Comparison of ENCODE assay signal across 13 cellular contexts in genomic region chr7:135974667-135975066, GRCh38. TPM values are rescaled to one million over a fixed set of nuclear protein-coding genes. Genes with fewer than 3 reads are reported as not detected.
DNase-seq lines count a peak whose midpoint lies in the region; ATAC-seq and TF ChIP-seq lines count a peak whose summit lies in the region.
"Had no signal": no experiment of that assay in that cellular context is flagged by ENCODE, and none has a peak within 500 bp of the region (broad histone marks: within the 10 kb centered on the region; RNA-seq: fewer than 3 reads in every experiment).

No MANE protein-coding gene starts in this region.

- no peaks in the 10 kb centered on the region for H3K27me3 ChIP-seq in OCI-LY3 (ENCODE audit: low read depth, low read length)

- H3K36me3 ChIP-seq in OCI-LY3 (replicated peaks; ENCODE audit: low read depth, low read length): peaks cover 25% of the 10 kb centered on the region

- no peaks in the 10 kb centered on the region for H3K9me3 ChIP-seq in OCI-LY3 (ENCODE audit: insufficient read depth, low read length)

- peaks cover 23% of the 10 kb centered on the region for H3K36me3 Mint-ChIP-seq in activated naive CD4-positive, alpha-beta T cell treated with anti-CD3 and anti-CD28 coated beads for 36 hours (ENCODE audit: low read depth)
- peaks cover 34% of the 10 kb centered on the region for H3K36me3 Mint-ChIP-seq in effector memory CD8-positive, alpha-beta T cell (ENCODE audit: insufficient read depth)
- H3K36me3 Mint-ChIP-seq in stimulated activated naive B cell treated with anti-CD40 and anti-IgM and Interleukin-4, amounts not matched to agents 10 μg/mL and 1 μg/mL and 100 μg/mL, for 72 hours: peaks cover 7 to 34% of the 10 kb centered on the region in 2 donors

- H3K4me1 ChIP-seq in OCI-LY3 (ENCODE audit: low read length): peaks cover 63% of the 10 kb centered on the region

- no peak overlapping the region for H3K27ac Mint-ChIP-seq in activated naive CD4-positive, alpha-beta T cell treated with anti-CD3 and anti-CD28 coated beads for 36 hours
- peak overlapping the region in 1 of 2 donors; percentile 39 for H3K27ac Mint-ChIP-seq in effector memory CD8-positive, alpha-beta T cell
- H3K27ac Mint-ChIP-seq in stimulated activated naive B cell treated with anti-CD40 and anti-IgM and Interleukin-4, amounts not matched to agents 10 μg/mL and 1 μg/mL and 100 μg/mL, for 72 hours: peak overlapping the region; percentile 60

- H3K27me3 Mint-ChIP-seq in activated naive CD4-positive, alpha-beta T cell treated with anti-CD3 and anti-CD28 coated beads for 36 hours (ENCODE audit: low read depth): no peaks in the 10 kb centered on the region
- H3K27me3 Mint-ChIP-seq in effector memory CD8-positive, alpha-beta T cell: no peaks in the 10 kb centered on the region
- H3K27me3 Mint-ChIP-seq in stimulated activated naive B cell treated with anti-CD40 and anti-IgM and Interleukin-4, amounts not matched to agents 10 μg/mL and 1 μg/mL and 100 μg/mL, for 72 hours: no peaks in the 10 kb centered on the region

- TF ChIP-seq CTCF in OCI-LY3 (IDR thresholded peaks at IDR 0.05; ENCODE audit: low read depth, low read length): no peak

- H3K9me3 Mint-ChIP-seq in activated naive CD4-positive, alpha-beta T cell treated with anti-CD3 and anti-CD28 coated beads for 36 hours: no peaks in the 10 kb centered on the region
- H3K9me3 Mint-ChIP-seq in effector memory CD8-positive, alpha-beta T cell: peaks cover 0 to 7% of the 10 kb centered on the region in 2 donors
- no peaks in the 10 kb centered on the region for H3K9me3 Mint-ChIP-seq in stimulated activated naive B cell treated with anti-CD40 and anti-IgM and Interleukin-4, amounts not matched to agents 10 μg/mL and 1 μg/mL and 100 μg/mL, for 72 hours

- ATAC-seq in effector memory CD8-positive, alpha-beta T cell (replicated peaks): no peak
- ATAC-seq in stimulated activated naive B cell treated with anti-CD40 and anti-IgM and Interleukin-4, amounts not matched to agents 10 μg/mL and 1 μg/mL and 100 μg/mL, for 72 hours (replicated peaks): no peak
- no peak for ATAC-seq in GM18858 (IDR thresholded peaks at IDR 0.05; ENCODE audit: unreplicated experiment)
- ATAC-seq: HCT116 had no signal

- peaks cover 59% of the 10 kb centered on the region for H3K4me1 Mint-ChIP-seq in activated naive CD4-positive, alpha-beta T cell treated with anti-CD3 and anti-CD28 coated beads for 36 hours (ENCODE audit: low read depth)
- peaks cover 48 to 59% of the 10 kb centered on the region in 2 donors for H3K4me1 Mint-ChIP-seq in effector memory CD8-positive, alpha-beta T cell (ENCODE audit: low read depth in 2 of 2)
- H3K4me1 Mint-ChIP-seq in stimulated activated naive B cell treated with anti-CD40 and anti-IgM and Interleukin-4, amounts not matched to agents 10 μg/mL and 1 μg/mL and 100 μg/mL, for 72 hours: peaks cover 35 to 56% of the 10 kb centered on the region in 2 donors

- peaks cover 70% of the 10 kb centered on the region for H3K79me2 ChIP-seq in OCI-LY3 (ENCODE audit: low read length)

- peak overlapping the region; percentile 98 for H3K9ac ChIP-seq in OCI-LY3 (ENCODE audit: low read length)

- intact Hi-C loops in activated naive CD4-positive, alpha-beta T cell treated with anti-CD3 and anti-CD28 coated beads for 36 hours (cut with micrococcal nuclease): loop anchor here (1.0 to 5.0 kb wide), 3 partner anchors 8 to 1327 kb away; partner anchors contain the start of genes BPGM and WDR91

- H3K27ac ChIP-seq in OCI-LY3 (ENCODE audit: low read length): peak overlapping the region; percentile 94

- H4K20me1 ChIP-seq in OCI-LY3 (ENCODE audit: insufficient read depth, low read length): peaks cover 48% of the 10 kb centered on the region

- peak overlapping the region; percentile 19 for H3K4me3 Mint-ChIP-seq in activated naive CD4-positive, alpha-beta T cell treated with anti-CD3 and anti-CD28 coated beads for 36 hours
- H3K4me3 Mint-ChIP-seq in effector memory CD8-positive, alpha-beta T cell: peak overlapping the region; percentile 96
- H3K4me3 Mint-ChIP-seq in stimulated activated naive B cell treated with anti-CD40 and anti-IgM and Interleukin-4, amounts not matched to agents 10 μg/mL and 1 μg/mL and 100 μg/mL, for 72 hours: peak overlapping the region; percentile 77 to 95

- H3K4me2 ChIP-seq in OCI-LY3 (ENCODE audit: low read length): peak overlapping the region; percentile 90

- H2AFZ ChIP-seq in OCI-LY3 (ENCODE audit: low read depth, low read length): no peak overlapping the region

- CTCF ChIA-PET in activated naive CD4-positive, alpha-beta T cell treated with anti-CD3 and anti-CD28 coated beads for 36 hours (lab: Charles Lee): interaction anchor here (0.6 to 1.2 kb wide), 2 partner anchors 11 to 34 kb away, joined by 3 read pairs; no protein-coding TSS in a partner anchor

- no peak for DNase-seq in activated naive CD4-positive, alpha-beta T cell treated with anti-CD3 and anti-CD28 coated beads for 36 hours
- DNase-seq in activated naive CD4-positive, alpha-beta T cell treated with anti-CD3 and anti-CD28 coated beads, Interleukin-2, amount 50 U/mL, for 16 hours: no peak
- no peak for DNase-seq in effector memory CD8-positive, alpha-beta T cell
- DNase-seq in stimulated activated naive B cell treated with anti-CD40 and anti-IgM and Interleukin-4, amounts not matched to agents 10 μg/mL and 1 μg/mL and 100 μg/mL, for 72 hours: no peak
- DNase-seq in glomerular visceral epithelial cell (ENCODE audit: extremely low spot score) (no peak), A172 (ENCODE audit: low spot score) (no peak)
- DNase-seq: AML-193; NCI-H1048; NCI-H526; stimulated activated CD4-positive, alpha-beta T cell treated with anti-CD3 and anti-CD28 coated beads, Interleukin-12 subunit alpha, Interleukin-12 subunit beta, amount 100 ng/mL, for 4 hours had no signal

- peak overlapping the region; percentile 96 for H3K4me3 ChIP-seq in OCI-LY3 (ENCODE audit: low read length)

RNA-seq across cellular contexts. Expression of gene MTPN, which starts 2.5 kb away (rescaled TPM):
- 100 to 1,000 TPM; 106 to 108 TPM for total RNA-seq in activated naive CD4-positive, alpha-beta T cell treated with anti-CD3 and anti-CD28 coated beads for 36 hours
- 129 and 148 TPM in 2 replicates for total RNA-seq in A172 (2014; rRNA removed; shearing (Covaris generic))

Comparison
In these comparisons a context has a peak if more than half of its experiments do, and no peak if none do; other contexts are left out.
1. H3K4me3 Mint-ChIP-seq: peak in every context shown above with its lines; median percentile 96 in effector memory CD8-positive, alpha-beta T cell; 86 in stimulated activated naive B cell treated with anti-CD40 and anti-IgM and Interleukin-4, amounts not matched to agents 10 μg/mL and 1 μg/mL and 100 μg/mL, for 72 hours; 19 in activated naive CD4-positive, alpha-beta T cell treated with anti-CD3 and anti-CD28 coated beads for 36 hours.